9 cellular contexts compared by ENCODE assay signal in the genomic region with DNA sequence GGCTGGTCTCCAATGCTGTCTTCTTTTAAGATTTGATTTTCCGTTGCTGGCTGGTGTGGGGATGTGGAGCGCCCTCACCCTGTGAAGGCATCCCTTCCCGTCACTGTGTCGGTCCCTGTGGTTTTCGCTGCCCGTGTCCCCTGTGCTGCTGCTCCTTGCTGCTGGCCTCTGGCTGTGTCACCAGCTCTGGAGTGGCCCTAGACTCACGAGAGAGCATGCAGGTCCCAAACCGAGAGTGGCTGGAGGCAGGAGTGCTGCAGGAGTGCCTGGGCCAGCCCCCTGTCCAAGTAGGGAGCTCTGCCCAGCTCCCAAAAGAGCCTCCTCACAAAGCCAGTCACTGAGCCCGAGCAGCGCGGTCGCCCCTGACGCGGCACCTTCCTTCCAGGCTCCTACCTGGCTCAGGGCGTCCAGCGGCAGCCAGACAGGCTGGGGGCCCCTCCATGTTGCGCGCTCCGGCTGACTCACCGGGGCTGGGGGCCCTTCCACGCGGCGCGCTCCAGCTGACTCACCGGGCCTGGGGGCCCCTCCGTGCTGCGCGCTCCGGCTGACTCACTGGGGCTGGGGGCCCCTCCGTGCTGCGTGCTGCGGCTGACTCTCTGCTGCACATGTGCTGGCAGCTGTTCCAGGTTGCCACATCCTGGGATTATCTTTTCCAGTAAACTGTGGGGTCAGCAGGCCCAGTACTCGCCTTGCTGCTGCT.
DNase-seq lines count a peak whose midpoint lies in the region; ATAC-seq and TF ChIP-seq lines count a peak whose summit lies in the region.
"Had no signal": no experiment of that assay in that cellular context is flagged by ENCODE, and none has a peak within 500 bp of the region (broad histone marks: within the 10 kb centered on the region; RNA-seq: fewer than 3 reads in every experiment).

No MANE protein-coding gene starts in this region.

- ATAC-seq in stimulated activated naive CD8-positive, alpha-beta T cell treated with anti-CD3 and anti-CD28 coated beads, Interleukin-15, Interleukin-2, amounts not matched to agents 100 U/mL and 50 U/mL, for 24 hours = peak; percentile 22
- ATAC-seq in GM21381 (IDR thresholded peaks at IDR 0.05; ENCODE audit: unreplicated experiment) = no peak
- no peak for ATAC-seq in HG03139 (IDR thresholded peaks at IDR 0.05; ENCODE audit: unreplicated experiment)

- peak overlapping the region; percentile 49 for H3K4me3 ChIP-seq in WI38 (ENCODE audit: low read depth, low read length)

- no peak for TF ChIP-seq CTCF in WI38 (IDR thresholded peaks at IDR 0.05; ENCODE audit: low read depth, low read length)

- peak; percentile 20 for DNase-seq in activated CD4-positive, alpha-beta T cell treated with anti-CD3 and anti-CD28 coated beads for 48 hours
- DNase-seq in activated CD4-positive, alpha-beta T cell treated with anti-CD3 and anti-CD28 coated beads, Interleukin-2, amount 50 U/mL, for 48 hours = no peak
- DNase-seq in iris pigment epithelial cell (ENCODE audit: low read depth) (peak; percentile 99), NCI-H2029 treated with DMSO at 0.1 percent for 48 hours (lab: John Stamatoyannopoulos, UW) (no peak)
- DNase-seq in stimulated activated naive CD8-positive, alpha-beta T cell treated with anti-CD3 and anti-CD28 coated beads, Interleukin-15, Interleukin-2, amounts not matched to agents 100 U/mL and 50 U/mL, for 24 hours = no peak
- DNase-seq: NCI-H1694 treated with DMSO at 0.1 percent for 48 hours had no signal

Comparison
In these comparisons a context has a peak if more than half of its experiments do, and no peak if none do; other contexts are left out.
1. DNase-seq: peak in activated CD4-positive, alpha-beta T cell treated with anti-CD3 and anti-CD28 coated beads for 48 hours (single experiment) and iris pigment epithelial cell (single experiment); none in activated CD4-positive, alpha-beta T cell treated with anti-CD3 and anti-CD28 coated beads, Interleukin-2, amount 50 U/mL, for 48 hours (0 of 2), stimulated activated naive CD8-positive, alpha-beta T cell treated with anti-CD3 and anti-CD28 coated beads, Interleukin-15, Interleukin-2, amounts not matched to agents 100 U/mL and 50 U/mL, for 24 hours (single experiment) and NCI-H2029 treated with DMSO at 0.1 percent for 48 hours (single experiment).